In genomic region chr22:42769574-42770447, GRCh38 we compare ENCODE assay signal across 1 cellular context.
TF ChIP-seq lines count a peak whose summit lies in the region.

No MANE protein-coding gene starts in this region.

TF ChIP-seq in HepG2, 621 proteins besides CTCF, POLR2A, EP300 and RAD21 (continued from another document and continues in another):
- no peak for TF ChIP-seq ZNF512B (CRISPR knock-in tag; IDR thresholded peaks at IDR 0.05; ENCODE audit: borderline replicate concordance)
- peak; percentile 65 for TF ChIP-seq HDAC2 (CRISPR knock-in tag; IDR thresholded peaks at IDR 0.05)
- TF ChIP-seq CC2D1A (CRISPR knock-in tag; IDR thresholded peaks at IDR 0.05) = no peak
- TF ChIP-seq, protein P1, sequence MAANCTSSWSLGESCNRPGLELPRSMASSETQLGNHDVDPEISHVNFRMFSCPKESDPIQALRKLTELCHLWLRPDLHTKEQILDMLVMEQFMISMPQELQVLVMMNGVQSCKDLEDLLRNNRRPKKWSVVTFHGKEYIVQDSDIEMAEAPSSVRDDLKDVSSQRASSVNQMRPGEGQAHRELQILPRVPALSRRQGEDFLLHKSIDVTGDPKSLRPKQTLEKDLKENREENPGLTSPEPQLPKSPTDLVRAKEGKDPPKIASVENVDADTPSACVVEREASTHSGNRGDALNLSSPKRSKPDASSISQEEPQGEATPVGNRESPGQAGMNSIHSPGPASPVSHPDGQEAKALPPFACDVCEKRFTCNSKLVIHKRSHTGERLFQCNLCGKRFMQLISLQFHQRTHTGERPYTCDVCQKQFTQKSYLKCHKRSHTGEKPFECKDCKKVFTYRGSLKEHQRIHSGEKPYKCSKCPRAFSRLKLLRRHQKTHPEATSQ (CRISPR knock-in tag; IDR thresholded peaks at IDR 0.05; ENCODE audit: borderline replicate concordance) = no peak
- TF ChIP-seq GZF1 (CRISPR knock-in tag; IDR thresholded peaks at IDR 0.05) = no peak
- no peak for TF ChIP-seq ZNF674 (CRISPR knock-in tag; IDR thresholded peaks at IDR 0.05; ENCODE audit: low read depth)
- TF ChIP-seq, protein P2, sequence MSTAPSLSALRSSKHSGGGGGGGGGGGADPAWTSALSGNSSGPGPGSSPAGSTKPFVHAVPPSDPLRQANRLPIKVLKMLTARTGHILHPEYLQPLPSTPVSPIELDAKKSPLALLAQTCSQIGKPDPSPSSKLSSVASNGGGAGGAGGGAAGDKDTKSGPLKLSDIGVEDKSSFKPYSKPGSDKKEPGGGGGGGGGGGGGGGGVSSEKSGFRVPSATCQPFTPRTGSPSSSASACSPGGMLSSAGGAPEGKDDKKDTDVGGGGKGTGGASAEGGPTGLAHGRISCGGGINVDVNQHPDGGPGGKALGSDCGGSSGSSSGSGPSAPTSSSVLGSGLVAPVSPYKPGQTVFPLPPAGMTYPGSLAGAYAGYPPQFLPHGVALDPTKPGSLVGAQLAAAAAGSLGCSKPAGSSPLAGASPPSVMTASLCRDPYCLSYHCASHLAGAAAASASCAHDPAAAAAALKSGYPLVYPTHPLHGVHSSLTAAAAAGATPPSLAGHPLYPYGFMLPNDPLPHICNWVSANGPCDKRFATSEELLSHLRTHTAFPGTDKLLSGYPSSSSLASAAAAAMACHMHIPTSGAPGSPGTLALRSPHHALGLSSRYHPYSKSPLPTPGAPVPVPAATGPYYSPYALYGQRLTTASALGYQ (CRISPR knock-in tag; IDR thresholded peaks at IDR 0.05) = no peak
- TF ChIP-seq ZNF33B (CRISPR knock-in tag; IDR thresholded peaks at IDR 0.05) = no peak
- no peak for TF ChIP-seq YEATS2 (CRISPR knock-in tag; IDR thresholded peaks at IDR 0.05; ENCODE audit: borderline replicate concordance)
- TF ChIP-seq HNRNPL (IDR thresholded peaks at IDR 0.05; ENCODE audit: low read depth, low read length) = peak; percentile 85
- TF ChIP-seq, protein P3, sequence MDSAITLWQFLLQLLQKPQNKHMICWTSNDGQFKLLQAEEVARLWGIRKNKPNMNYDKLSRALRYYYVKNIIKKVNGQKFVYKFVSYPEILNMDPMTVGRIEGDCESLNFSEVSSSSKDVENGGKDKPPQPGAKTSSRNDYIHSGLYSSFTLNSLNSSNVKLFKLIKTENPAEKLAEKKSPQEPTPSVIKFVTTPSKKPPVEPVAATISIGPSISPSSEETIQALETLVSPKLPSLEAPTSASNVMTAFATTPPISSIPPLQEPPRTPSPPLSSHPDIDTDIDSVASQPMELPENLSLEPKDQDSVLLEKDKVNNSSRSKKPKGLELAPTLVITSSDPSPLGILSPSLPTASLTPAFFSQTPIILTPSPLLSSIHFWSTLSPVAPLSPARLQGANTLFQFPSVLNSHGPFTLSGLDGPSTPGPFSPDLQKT (CRISPR knock-in tag; IDR thresholded peaks at IDR 0.05; ENCODE audit: borderline replicate concordance) = no peak
- TF ChIP-seq SMC3 (IDR thresholded peaks at IDR 0.05; ENCODE audit: low read length) = no peak
- no peak for TF ChIP-seq MEIS2 (CRISPR knock-in tag; IDR thresholded peaks at IDR 0.05)
- no peak for TF ChIP-seq ZNF350 (CRISPR knock-in tag; IDR thresholded peaks at IDR 0.05; ENCODE audit: borderline replicate concordance, low read depth)
- TF ChIP-seq, protein P4, sequence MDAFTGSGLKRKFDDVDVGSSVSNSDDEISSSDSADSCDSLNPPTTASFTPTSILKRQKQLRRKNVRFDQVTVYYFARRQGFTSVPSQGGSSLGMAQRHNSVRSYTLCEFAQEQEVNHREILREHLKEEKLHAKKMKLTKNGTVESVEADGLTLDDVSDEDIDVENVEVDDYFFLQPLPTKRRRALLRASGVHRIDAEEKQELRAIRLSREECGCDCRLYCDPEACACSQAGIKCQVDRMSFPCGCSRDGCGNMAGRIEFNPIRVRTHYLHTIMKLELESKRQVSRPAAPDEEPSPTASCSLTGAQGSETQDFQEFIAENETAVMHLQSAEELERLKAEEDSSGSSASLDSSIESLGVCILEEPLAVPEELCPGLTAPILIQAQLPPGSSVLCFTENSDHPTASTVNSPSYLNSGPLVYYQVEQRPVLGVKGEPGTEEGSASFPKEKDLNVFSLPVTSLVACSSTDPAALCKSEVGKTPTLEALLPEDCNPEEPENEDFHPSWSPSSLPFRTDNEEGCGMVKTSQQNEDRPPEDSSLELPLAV (CRISPR knock-in tag; conservative IDR thresholded peaks at IDR 0.05; ENCODE audit: low read depth) = no peak
- no peak for TF ChIP-seq KAT7 (CRISPR knock-in tag; IDR thresholded peaks at IDR 0.05; ENCODE audit: borderline replicate concordance)
- TF ChIP-seq SNRNP70 (IDR thresholded peaks at IDR 0.05; ENCODE audit: low read depth, low read length) = no peak
- TF ChIP-seq ARHGAP35 (CRISPR knock-in tag; IDR thresholded peaks at IDR 0.05; ENCODE audit: borderline replicate concordance) = no peak
- TF ChIP-seq ATM (IDR thresholded peaks at IDR 0.05; ENCODE audit: borderline replicate concordance) = no peak
- TF ChIP-seq, protein P5, sequence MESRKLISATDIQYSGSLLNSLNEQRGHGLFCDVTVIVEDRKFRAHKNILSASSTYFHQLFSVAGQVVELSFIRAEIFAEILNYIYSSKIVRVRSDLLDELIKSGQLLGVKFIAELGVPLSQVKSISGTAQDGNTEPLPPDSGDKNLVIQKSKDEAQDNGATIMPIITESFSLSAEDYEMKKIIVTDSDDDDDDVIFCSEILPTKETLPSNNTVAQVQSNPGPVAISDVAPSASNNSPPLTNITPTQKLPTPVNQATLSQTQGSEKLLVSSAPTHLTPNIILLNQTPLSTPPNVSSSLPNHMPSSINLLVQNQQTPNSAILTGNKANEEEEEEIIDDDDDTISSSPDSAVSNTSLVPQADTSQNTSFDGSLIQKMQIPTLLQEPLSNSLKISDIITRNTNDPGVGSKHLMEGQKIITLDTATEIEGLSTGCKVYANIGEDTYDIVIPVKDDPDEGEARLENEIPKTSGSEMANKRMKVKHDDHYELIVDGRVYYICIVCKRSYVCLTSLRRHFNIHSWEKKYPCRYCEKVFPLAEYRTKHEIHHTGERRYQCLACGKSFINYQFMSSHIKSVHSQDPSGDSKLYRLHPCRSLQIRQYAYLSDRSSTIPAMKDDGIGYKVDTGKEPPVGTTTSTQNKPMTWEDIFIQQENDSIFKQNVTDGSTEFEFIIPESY (CRISPR knock-in tag; IDR thresholded peaks at IDR 0.05) = no peak
- no peak for TF ChIP-seq ZNF333 (CRISPR knock-in tag; IDR thresholded peaks at IDR 0.05; ENCODE audit: borderline replicate concordance)
- TF ChIP-seq ADNP (CRISPR knock-in tag; IDR thresholded peaks at IDR 0.05) = no peak
- TF ChIP-seq ZMAT5 (CRISPR knock-in tag; IDR thresholded peaks at IDR 0.05; ENCODE audit: borderline replicate concordance, low read depth) = no peak
- TF ChIP-seq RFXANK (CRISPR knock-in tag; IDR thresholded peaks at IDR 0.05) = no peak
- TF ChIP-seq ZNF441 (CRISPR knock-in tag; IDR thresholded peaks at IDR 0.05; ENCODE audit: borderline replicate concordance) = no peak
- TF ChIP-seq SUZ12 (IDR thresholded peaks at IDR 0.05; ENCODE audit: low read depth, low read length) = no peak
- TF ChIP-seq, protein P6, sequence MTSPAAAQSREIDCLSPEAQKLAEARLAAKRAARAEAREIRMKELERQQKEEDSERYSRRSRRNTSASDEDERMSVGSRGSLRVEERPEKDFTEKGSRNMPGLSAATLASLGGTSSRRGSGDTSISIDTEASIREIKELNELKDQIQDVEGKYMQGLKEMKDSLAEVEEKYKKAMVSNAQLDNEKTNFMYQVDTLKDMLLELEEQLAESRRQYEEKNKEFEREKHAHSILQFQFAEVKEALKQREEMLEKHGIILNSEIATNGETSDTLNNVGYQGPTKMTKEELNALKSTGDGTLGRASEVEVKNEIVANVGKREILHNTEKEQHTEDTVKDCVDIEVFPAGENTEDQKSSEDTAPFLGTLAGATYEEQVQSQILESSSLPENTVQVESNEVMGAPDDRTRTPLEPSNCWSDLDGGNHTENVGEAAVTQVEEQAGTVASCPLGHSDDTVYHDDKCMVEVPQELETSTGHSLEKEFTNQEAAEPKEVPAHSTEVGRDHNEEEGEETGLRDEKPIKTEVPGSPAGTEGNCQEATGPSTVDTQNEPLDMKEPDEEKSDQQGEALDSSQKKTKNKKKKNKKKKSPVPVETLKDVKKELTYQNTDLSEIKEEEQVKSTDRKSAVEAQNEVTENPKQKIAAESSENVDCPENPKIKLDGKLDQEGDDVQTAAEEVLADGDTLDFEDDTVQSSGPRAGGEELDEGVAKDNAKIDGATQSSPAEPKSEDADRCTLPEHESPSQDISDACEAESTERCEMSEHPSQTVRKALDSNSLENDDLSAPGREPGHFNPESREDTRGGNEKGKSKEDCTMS (CRISPR knock-in tag; conservative IDR thresholded peaks at IDR 0.05) = no peak
- no peak for TF ChIP-seq PHB2 (IDR thresholded peaks at IDR 0.05; ENCODE audit: partially characterized antibody)
- no peak for TF ChIP-seq POLR2G (IDR thresholded peaks at IDR 0.05; ENCODE audit: low read depth, low read length)
- TF ChIP-seq ZNF816 (CRISPR knock-in tag; IDR thresholded peaks at IDR 0.05; ENCODE audit: borderline replicate concordance) = no peak
- no peak for TF ChIP-seq ATF2 (CRISPR knock-in tag; IDR thresholded peaks at IDR 0.05)
- no peak for TF ChIP-seq IRF2 (CRISPR knock-in tag; IDR thresholded peaks at IDR 0.05)
- no peak for TF ChIP-seq ZNF432 (CRISPR knock-in tag; IDR thresholded peaks at IDR 0.05; ENCODE audit: borderline replicate concordance)
- 0 out of 2 replicates have a peak, but pooled peaks have one; percentile 25 for TF ChIP-seq ZNF143 (CRISPR knock-in tag; IDR thresholded peaks at IDR 0.05)
- TF ChIP-seq ZNF572 (CRISPR knock-in tag; IDR thresholded peaks at IDR 0.05) = no peak
- 0 out of 2 replicates have a peak, but pooled peaks have one; percentile 43 for TF ChIP-seq ZNF770 (CRISPR knock-in tag; IDR thresholded peaks at IDR 0.05)
- TF ChIP-seq SRF (IDR thresholded peaks at IDR 0.05; ENCODE audit: low read depth, low read length) = no peak
- TF ChIP-seq, protein P7, sequence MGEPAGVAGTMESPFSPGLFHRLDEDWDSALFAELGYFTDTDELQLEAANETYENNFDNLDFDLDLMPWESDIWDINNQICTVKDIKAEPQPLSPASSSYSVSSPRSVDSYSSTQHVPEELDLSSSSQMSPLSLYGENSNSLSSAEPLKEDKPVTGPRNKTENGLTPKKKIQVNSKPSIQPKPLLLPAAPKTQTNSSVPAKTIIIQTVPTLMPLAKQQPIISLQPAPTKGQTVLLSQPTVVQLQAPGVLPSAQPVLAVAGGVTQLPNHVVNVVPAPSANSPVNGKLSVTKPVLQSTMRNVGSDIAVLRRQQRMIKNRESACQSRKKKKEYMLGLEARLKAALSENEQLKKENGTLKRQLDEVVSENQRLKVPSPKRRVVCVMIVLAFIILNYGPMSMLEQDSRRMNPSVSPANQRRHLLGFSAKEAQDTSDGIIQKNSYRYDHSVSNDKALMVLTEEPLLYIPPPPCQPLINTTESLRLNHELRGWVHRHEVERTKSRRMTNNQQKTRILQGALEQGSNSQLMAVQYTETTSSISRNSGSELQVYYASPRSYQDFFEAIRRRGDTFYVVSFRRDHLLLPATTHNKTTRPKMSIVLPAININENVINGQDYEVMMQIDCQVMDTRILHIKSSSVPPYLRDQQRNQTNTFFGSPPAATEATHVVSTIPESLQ (CRISPR knock-in tag; conservative IDR thresholded peaks at IDR 0.05) = no peak
- TF ChIP-seq, protein P8, sequence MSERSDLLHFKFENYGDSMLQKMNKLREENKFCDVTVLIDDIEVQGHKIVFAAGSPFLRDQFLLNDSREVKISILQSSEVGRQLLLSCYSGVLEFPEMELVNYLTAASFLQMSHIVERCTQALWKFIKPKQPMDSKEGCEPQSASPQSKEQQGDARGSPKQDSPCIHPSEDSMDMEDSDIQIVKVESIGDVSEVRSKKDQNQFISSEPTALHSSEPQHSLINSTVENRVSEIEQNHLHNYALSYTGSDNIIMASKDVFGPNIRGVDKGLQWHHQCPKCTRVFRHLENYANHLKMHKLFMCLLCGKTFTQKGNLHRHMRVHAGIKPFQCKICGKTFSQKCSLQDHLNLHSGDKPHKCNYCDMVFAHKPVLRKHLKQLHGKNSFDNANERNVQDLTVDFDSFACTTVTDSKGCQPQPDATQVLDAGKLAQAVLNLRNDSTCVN (CRISPR knock-in tag; IDR thresholded peaks at IDR 0.05; ENCODE audit: borderline replicate concordance) = no peak
- TF ChIP-seq KDM5B (CRISPR knock-in tag; IDR thresholded peaks at IDR 0.05; ENCODE audit: borderline replicate concordance) = peak; percentile 57; the same call in 1 of the 2 replicates
